ENCODE assay signal across 21 cellular contexts in the genomic region with DNA sequence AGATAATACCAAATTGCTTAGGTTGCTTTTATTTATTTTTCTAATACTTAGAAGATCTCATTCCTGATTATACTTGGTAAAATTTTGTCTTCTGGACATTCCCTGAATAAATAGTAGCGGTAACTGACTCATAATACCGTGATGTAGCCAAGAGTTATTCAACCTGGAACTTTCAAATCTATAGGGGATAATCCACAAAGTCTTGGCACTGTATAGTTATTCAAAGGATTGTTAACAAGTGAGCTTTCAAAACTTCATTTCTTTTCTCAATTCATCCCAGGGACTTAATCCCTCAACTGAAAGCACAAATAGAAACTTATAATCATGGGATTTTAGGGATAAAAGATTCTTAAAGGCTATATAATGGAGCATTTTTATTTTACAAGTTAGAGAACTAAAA.
"Had no signal": no experiment of that assay in that cellular context is flagged by ENCODE, and none has a peak within 500 bp of the region (broad histone marks: within the 10 kb centered on the region; RNA-seq: fewer than 3 reads in every experiment).

No MANE protein-coding gene starts in this region.

- H3K4me1 Mint-ChIP-seq: activated CD4-positive, alpha-beta T cell treated with anti-CD3 and anti-CD28 coated beads, Interleukin-2, amount 10 ng/mL, durations not matched to agents 24 days and 14 days; activated naive CD8-positive, alpha-beta T cell treated with anti-CD3 and anti-CD28 coated beads, Interleukin-2, amount 10 ng/mL, durations not matched to agents 7 days and 5 days; immature natural killer cell; stimulated activated naive B cell treated with anti-CD40 and anti-IgM and Interleukin-4, amounts not matched to agents 10 μg/mL and 1 μg/mL and 100 μg/mL, for 72 hours had no signal

- H3K36me3 Mint-ChIP-seq: activated naive CD8-positive, alpha-beta T cell treated with anti-CD3 and anti-CD28 coated beads, Interleukin-2, amount 10 ng/mL, durations not matched to agents 7 days and 5 days; immature natural killer cell; stimulated activated naive B cell treated with anti-CD40 and anti-IgM and Interleukin-4, amounts not matched to agents 10 μg/mL and 1 μg/mL and 100 μg/mL, for 72 hours had no signal

- H3K36me3 ChIP-seq: colonic mucosa, heart left ventricle, lower lobe of right lung, ovary, tibial artery, uterus had no signal

- DNase-seq: activated CD4-positive, alpha-beta T cell treated with anti-CD3 and anti-CD28 coated beads, Interleukin-2, amount 10 ng/mL, durations not matched to agents 24 days and 14 days; activated CD4-positive, CD25-positive, alpha-beta regulatory T cell; activated naive CD4-positive, alpha-beta T cell; activated naive CD8-positive, alpha-beta T cell treated with anti-CD3 and anti-CD28 coated beads, Interleukin-2, amount 10 ng/mL, durations not matched to agents 7 days and 5 days; anterior cingulate cortex; colonic mucosa; foreskin keratinocyte; heart left ventricle; immature natural killer cell; left cardiac atrium; lower lobe of right lung; midbrain; ovary; stimulated activated CD4-positive, alpha-beta T cell treated with anti-CD3 and anti-CD28 coated beads, Interleukin-15, amount 100 ng/mL, for 24 hours; stimulated activated CD4-positive, alpha-beta T cell treated with anti-CD3 and anti-CD28 coated beads, Interleukin-4, amount 100 ng/mL, for 1 hour; stimulated activated naive B cell treated with anti-CD40 and anti-IgM and Interleukin-4, amounts not matched to agents 10 μg/mL and 1 μg/mL and 100 μg/mL, for 72 hours; SW 1271; tibial artery; uterus had no signal

- H3K27me3 ChIP-seq: colonic mucosa, foreskin keratinocyte, ovary, tibial artery, uterus had no signal

- H3K27me3 Mint-ChIP-seq: activated CD4-positive, alpha-beta T cell treated with anti-CD3 and anti-CD28 coated beads, Interleukin-2, amount 10 ng/mL, durations not matched to agents 24 days and 14 days; activated naive CD8-positive, alpha-beta T cell treated with anti-CD3 and anti-CD28 coated beads, Interleukin-2, amount 10 ng/mL, durations not matched to agents 7 days and 5 days; stimulated activated naive B cell treated with anti-CD40 and anti-IgM and Interleukin-4, amounts not matched to agents 10 μg/mL and 1 μg/mL and 100 μg/mL, for 72 hours had no signal

- H3K4me3 ChIP-seq: colonic mucosa, heart left ventricle, lower lobe of right lung, ovary, tibial artery, uterus had no signal

- H3K4me3 Mint-ChIP-seq: activated CD4-positive, alpha-beta T cell treated with anti-CD3 and anti-CD28 coated beads, Interleukin-2, amount 10 ng/mL, durations not matched to agents 24 days and 14 days; activated naive CD8-positive, alpha-beta T cell treated with anti-CD3 and anti-CD28 coated beads, Interleukin-2, amount 10 ng/mL, durations not matched to agents 7 days and 5 days; immature natural killer cell; stimulated activated naive B cell treated with anti-CD40 and anti-IgM and Interleukin-4, amounts not matched to agents 10 μg/mL and 1 μg/mL and 100 μg/mL, for 72 hours; T-helper 2 cell treated with Interferon-gamma antibody and Interleukin-4, amounts not matched to agents 5 μg/mL and 100 μg/mL, for 36 hours had no signal

- H3K4me1 ChIP-seq: colonic mucosa, foreskin keratinocyte, heart left ventricle, lower lobe of right lung, tibial artery, uterus had no signal

- H3K9me3 Mint-ChIP-seq: activated CD4-positive, alpha-beta T cell treated with anti-CD3 and anti-CD28 coated beads, Interleukin-2, amount 10 ng/mL, durations not matched to agents 24 days and 14 days; activated naive CD8-positive, alpha-beta T cell treated with anti-CD3 and anti-CD28 coated beads, Interleukin-2, amount 10 ng/mL, durations not matched to agents 7 days and 5 days; stimulated activated naive B cell treated with anti-CD40 and anti-IgM and Interleukin-4, amounts not matched to agents 10 μg/mL and 1 μg/mL and 100 μg/mL, for 72 hours; T-helper 2 cell treated with Interferon-gamma antibody and Interleukin-4, amounts not matched to agents 5 μg/mL and 100 μg/mL, for 36 hours had no signal

- H3K27ac ChIP-seq: colonic mucosa, foreskin keratinocyte, heart left ventricle, lower lobe of right lung, ovary, tibial artery, uterus had no signal

- ATAC-seq: esophagus mucosa; foreskin keratinocyte; heart left ventricle; left cardiac atrium; lower lobe of right lung; stimulated activated naive B cell treated with anti-CD40 and anti-IgM and Interleukin-4, amounts not matched to agents 10 μg/mL and 1 μg/mL and 100 μg/mL, for 72 hours had no signal

- H3K9me3 ChIP-seq: colonic mucosa, heart left ventricle, lower lobe of right lung, ovary, tibial artery, uterus had no signal

- H3K27ac Mint-ChIP-seq: activated CD4-positive, alpha-beta T cell treated with anti-CD3 and anti-CD28 coated beads, Interleukin-2, amount 10 ng/mL, durations not matched to agents 24 days and 14 days; activated naive CD8-positive, alpha-beta T cell treated with anti-CD3 and anti-CD28 coated beads, Interleukin-2, amount 10 ng/mL, durations not matched to agents 7 days and 5 days; immature natural killer cell; stimulated activated naive B cell treated with anti-CD40 and anti-IgM and Interleukin-4, amounts not matched to agents 10 μg/mL and 1 μg/mL and 100 μg/mL, for 72 hours; T-helper 2 cell treated with Interferon-gamma antibody and Interleukin-4, amounts not matched to agents 5 μg/mL and 100 μg/mL, for 36 hours had no signal
